In the genomic region with DNA sequence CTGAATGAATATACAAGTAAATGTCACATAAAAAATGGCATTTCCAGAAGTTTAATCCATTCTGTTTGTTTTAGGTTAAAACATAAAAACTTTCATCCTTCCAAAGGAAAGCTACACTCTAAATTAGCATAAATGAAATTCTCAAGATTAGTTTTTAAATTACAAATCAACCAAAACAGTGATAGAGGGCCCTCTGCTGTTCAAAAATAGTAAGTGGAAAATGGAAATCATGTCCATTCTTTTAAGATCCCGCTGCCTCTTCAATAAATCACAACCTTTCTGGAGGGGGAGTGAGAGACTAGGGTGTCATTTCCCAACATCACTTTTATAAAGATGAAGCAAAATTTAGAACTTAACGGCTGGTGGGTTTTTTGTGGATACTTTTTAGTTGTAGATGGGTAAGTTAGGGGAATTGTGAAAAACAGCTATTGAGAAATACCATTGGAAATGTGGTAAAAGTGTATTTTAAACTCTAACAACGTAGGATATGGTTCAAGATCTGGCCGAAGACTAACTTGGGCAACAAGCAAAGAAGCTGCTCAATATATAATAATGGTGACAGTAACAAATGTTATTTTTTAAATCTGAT, we compare ENCODE assay signal across 8 cellular contexts. TPM values are rescaled to one million over a fixed set of nuclear protein-coding genes. Genes with fewer than 3 reads are reported as not detected.
DNase-seq lines count a peak whose midpoint lies in the region; ATAC-seq and TF ChIP-seq lines count a peak whose summit lies in the region.

No MANE protein-coding gene starts in this region.

- H3K36me3 Mint-ChIP-seq in chondrocyte (ENCODE audit: low read depth) (no peaks in the 10 kb centered on the region), naive B cell (no peaks in the 10 kb centered on the region)

- DNase-seq in AG09309 (ENCODE audit: low read depth) = no peak
- peak; percentile 68 for DNase-seq in NCI-H82 (lab: John Stamatoyannopoulos, UW)
- no peak for DNase-seq in chondrocyte (ENCODE audit: low spot score)
- peak; percentile 33 for DNase-seq in naive B cell
- no peak for DNase-seq in globus pallidus (ENCODE audit: low spot score)
- DNase-seq in cerebellar nuclear complex (lab: John Stamatoyannopoulos, UW) = no peak

- H3K27ac Mint-ChIP-seq in chondrocyte (ENCODE audit: unreplicated experiment) (no peak overlapping the region), naive B cell (peak overlapping the region in 4 of 6 donors; percentile 34 to 87 (median 79))

- H3K9me3 Mint-ChIP-seq in chondrocyte (ENCODE audit: low read depth) (no peaks in the 10 kb centered on the region), naive B cell (no peaks in the 10 kb centered on the region)

- TF ChIP-seq CTCF in AG09309 (IDR thresholded peaks at IDR 0.05; ENCODE audit: control insufficient read depth, insufficient read depth, low read depth, low read length, missing control alignments) = peak; percentile 53
- TF ChIP-seq CTCF in GM12872 (IDR thresholded peaks at IDR 0.05; ENCODE audit: insufficient read depth, low read depth, low read length) = peak; percentile 50
- peak; percentile 94 for TF ChIP-seq CTCF in chondrocyte (IDR thresholded peaks at IDR 0.05)

- ATAC-seq in naive B cell (ENCODE audit: low read depth in 2 of 2) = no peak
- no peak for ATAC-seq in GM19397 (IDR thresholded peaks at IDR 0.05; ENCODE audit: unreplicated experiment)

- peaks cover 9% of the 10 kb centered on the region for H3K4me1 Mint-ChIP-seq in chondrocyte (ENCODE audit: low read depth)
- peaks cover 4 to 13% (median 12%) of the 10 kb centered on the region in 3 donors for H3K4me1 Mint-ChIP-seq in naive B cell

- H3K4me3 Mint-ChIP-seq in chondrocyte (ENCODE audit: unreplicated experiment) (no peak overlapping the region), naive B cell (peak overlapping the region in 4 of 8 donors; percentile 33 to 80 (median 48))

- peaks cover 13% of the 10 kb centered on the region for H3K27me3 Mint-ChIP-seq in chondrocyte (ENCODE audit: low read depth)
- H3K27me3 Mint-ChIP-seq in naive B cell = peaks cover 0 to 7% (median 0%) of the 10 kb centered on the region in 3 donors

- H3K4me3 ChIP-seq in AG09309 (ENCODE audit: control insufficient read depth, low read depth, low read length) = no peak overlapping the region

RNA-seq across cellular contexts. Expression of gene DNAH7, which starts 1.7 kb away (rescaled TPM):
- 0.03 to 0.70 TPM (median 0.20 TPM) in 3 replicates for total RNA-seq in chondrocyte
- polyA plus RNA-seq in naive B cell (ENCODE audit: low read depth in 6 of 6) = under 1 TPM in 2 of 6 donors, not detected in 4; 0.43 to 0.53 TPM

Comparison
In these comparisons a context has a peak if more than half of its experiments do, and no peak if none do; other contexts are left out.
1. DNase-seq: peak in NCI-H82 (single experiment) and naive B cell (single experiment); none in AG09309 (single experiment), chondrocyte (single experiment), globus pallidus (single experiment) and cerebellar nuclear complex (0 of 2).
2. Peak in every context shown above with its lines, with median percentiles within 50 percentile points of each other: CTCF ChIP-seq.